1 cellular context compared by ENCODE assay signal in genomic region chr2:105256431-105257047, GRCh38.
TF ChIP-seq lines count a peak whose summit lies in the region.

No MANE protein-coding gene starts in this region.

TF ChIP-seq in K562, 482 proteins besides CTCF, POLR2A, EP300 and RAD21 (continued from another document and continues in another):
- TF ChIP-seq RREB1 (CRISPR knock-in tag; IDR thresholded peaks at IDR 0.05), result no peak
- TF ChIP-seq GTF3C2 (IDR thresholded peaks at IDR 0.05; ENCODE audit: borderline replicate concordance, extremely low read depth, insufficient read length), result no peak
- no peak for TF ChIP-seq ELF1 (tag; IDR thresholded peaks at IDR 0.05)
- no peak for TF ChIP-seq KLF6 (CRISPR knock-in tag; IDR thresholded peaks at IDR 0.05; ENCODE audit: borderline replicate concordance)
- TF ChIP-seq NR2F6 (CRISPR knock-in tag; IDR thresholded peaks at IDR 0.05), result no peak
- no peak for TF ChIP-seq TFAP4 (CRISPR knock-in tag; IDR thresholded peaks at IDR 0.05; ENCODE audit: borderline replicate concordance)
- no peak for TF ChIP-seq ZNF263 (CRISPR knock-in tag; IDR thresholded peaks at IDR 0.05; ENCODE audit: borderline replicate concordance)
- TF ChIP-seq KLF16 (IDR thresholded peaks at IDR 0.05), result no peak
- TF ChIP-seq SMAD4 (CRISPR knock-in tag; conservative IDR thresholded peaks at IDR 0.05), result 0 out of 2 replicates have a peak, but pooled peaks have one; percentile 18
- TF ChIP-seq PKNOX1 (IDR thresholded peaks at IDR 0.05), result peak; percentile 14; the same call in 1 of the 2 replicates
- no peak for TF ChIP-seq RBM39 (optimal IDR thresholded peaks at IDR 0.05; ENCODE audit: low read depth, low read length)
- no peak for TF ChIP-seq MLX (CRISPR knock-in tag; conservative IDR thresholded peaks at IDR 0.05)
- TF ChIP-seq GABPB1 (CRISPR knock-in tag; IDR thresholded peaks at IDR 0.05), result no peak
- no peak for TF ChIP-seq ZNF239 (CRISPR knock-in tag; IDR thresholded peaks at IDR 0.05)
- TF ChIP-seq ZNF561 (CRISPR knock-in tag; conservative IDR thresholded peaks at IDR 0.05), result no peak
- TF ChIP-seq U2AF2 (optimal IDR thresholded peaks at IDR 0.05; ENCODE audit: low read depth, low read length), result no peak
- TF ChIP-seq ESRRA (IDR thresholded peaks at IDR 0.05; ENCODE audit: borderline replicate concordance, low read depth), result peak; percentile 88
- TF ChIP-seq ZNF347 (CRISPR knock-in tag; IDR thresholded peaks at IDR 0.05; ENCODE audit: low read depth), result no peak
- no peak for TF ChIP-seq IRF1 (CRISPR knock-in tag; IDR thresholded peaks at IDR 0.05; ENCODE audit: borderline replicate concordance)
- TF ChIP-seq ZFX (CRISPR knock-in tag; IDR thresholded peaks at IDR 0.05), result no peak
- TF ChIP-seq CCAR2 (IDR thresholded peaks at IDR 0.05; ENCODE audit: low read depth, low read length), result no peak
- TF ChIP-seq ESRRB (CRISPR knock-in tag; IDR thresholded peaks at IDR 0.05; ENCODE audit: borderline replicate concordance), result no peak
- TF ChIP-seq CHAMP1 (IDR thresholded peaks at IDR 0.05), result no peak
- no peak for TF ChIP-seq ZC3H8 (IDR thresholded peaks at IDR 0.05)
- no peak for TF ChIP-seq CAMTA2 (CRISPR knock-in tag; conservative IDR thresholded peaks at IDR 0.05)
- TF ChIP-seq RFX1 (IDR thresholded peaks at IDR 0.05), result peak; percentile 72
- TF ChIP-seq HMG20B (CRISPR knock-in tag; IDR thresholded peaks at IDR 0.05), result no peak
- no peak for TF ChIP-seq ZBTB26 (CRISPR knock-in tag; IDR thresholded peaks at IDR 0.05)
- TF ChIP-seq ZNF124 (CRISPR knock-in tag; IDR thresholded peaks at IDR 0.05), result no peak
- peak; percentile 54 for TF ChIP-seq EGR1 (conservative IDR thresholded peaks at IDR 0.05)
- TF ChIP-seq ZNF407 (IDR thresholded peaks at IDR 0.05; ENCODE audit: low read depth), result no peak
- TF ChIP-seq ZKSCAN3 (CRISPR knock-in tag; IDR thresholded peaks at IDR 0.05), result no peak
